ENCODE assay signal across 1 cellular context in the genomic region with DNA sequence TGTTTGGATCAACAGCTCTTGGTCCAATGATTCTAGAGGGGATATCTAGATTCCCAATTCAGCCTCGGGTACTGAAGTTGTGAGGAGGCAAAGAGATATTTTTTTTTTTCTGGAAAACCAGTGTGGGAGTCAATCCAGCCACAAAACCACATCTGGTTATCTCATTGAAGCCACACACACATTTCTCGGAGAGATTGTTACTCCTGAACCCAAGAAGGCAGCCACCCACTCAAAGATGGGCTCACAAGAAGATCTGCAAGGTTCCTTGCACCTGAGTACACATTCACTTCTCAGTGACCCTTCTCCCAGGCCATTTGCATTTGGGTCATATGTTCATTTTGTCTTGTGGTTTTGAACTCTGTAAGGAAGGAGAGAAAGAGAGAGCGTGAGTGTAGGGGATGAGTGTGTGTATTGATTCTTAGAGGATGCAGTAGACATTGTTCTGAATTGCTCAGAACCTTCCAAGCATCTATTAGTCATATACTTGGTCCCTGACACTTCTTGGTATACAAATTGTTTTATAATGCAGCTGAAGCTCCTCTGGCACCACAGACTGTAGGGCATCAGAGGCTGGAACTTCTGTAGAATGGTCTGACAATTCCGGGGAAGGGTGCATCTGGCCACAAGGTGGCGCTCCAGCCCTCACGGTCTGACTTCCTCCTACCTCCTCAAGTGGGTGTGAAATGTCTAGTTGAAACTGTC.
TF ChIP-seq lines count a peak whose summit lies in the region.

No MANE protein-coding gene starts in this region.

TF ChIP-seq in K562, 482 proteins besides CTCF, POLR2A, EP300 and RAD21 (continued from another document and continues in another):
- TF ChIP-seq ESRRA (IDR thresholded peaks at IDR 0.05; ENCODE audit: borderline replicate concordance, low read depth) (peak; percentile 88; the same call in 1 of the 2 replicates), SP2 (IDR thresholded peaks at IDR 0.05; ENCODE audit: extremely low read depth, low read depth, low read length, poor library complexity, severe bottlenecking) (no peak), BACH1 (tag; IDR thresholded peaks at IDR 0.05) (0 out of 2 replicates have a peak, but pooled peaks have one; percentile 26), RBM15 (IDR thresholded peaks at IDR 0.05; ENCODE audit: insufficient read depth, low read length) (no peak), ZNF778 (CRISPR knock-in tag; IDR thresholded peaks at IDR 0.05) (no peak), RBM17 (IDR thresholded peaks at IDR 0.05; ENCODE audit: borderline replicate concordance, low read depth, low read length) (no peak), ZNF311 (CRISPR knock-in tag; IDR thresholded peaks at IDR 0.05) (no peak), TSC22D4 (tag; IDR thresholded peaks at IDR 0.05) (no peak), ZNF24 (IDR thresholded peaks at IDR 0.05) (no peak), L3MBTL2 (IDR thresholded peaks at IDR 0.05) (0 out of 2 replicates have a peak, but pooled peaks have one; percentile 34), ZNF561 (CRISPR knock-in tag; conservative IDR thresholded peaks at IDR 0.05) (no peak), HDAC6 (IDR thresholded peaks at IDR 0.05; ENCODE audit: low read depth, low read length) (no peak), ZSCAN32 (CRISPR knock-in tag; IDR thresholded peaks at IDR 0.05) (no peak), CBX5 (IDR thresholded peaks at IDR 0.05; ENCODE audit: borderline replicate concordance, low read depth) (no peak), ZNF277 (CRISPR knock-in tag; IDR thresholded peaks at IDR 0.05; ENCODE audit: borderline replicate concordance) (no peak), MEF2A (IDR thresholded peaks at IDR 0.05; ENCODE audit: control insufficient read depth, low read depth, low read length) (peak; percentile 73; the same call in 1 of the 2 replicates), ZNF57 (CRISPR knock-in tag; IDR thresholded peaks at IDR 0.05) (no peak), HLTF (IDR thresholded peaks at IDR 0.05) (no peak), ZNF444 (CRISPR knock-in tag; IDR thresholded peaks at IDR 0.05) (no peak), ZNF408 (CRISPR knock-in tag; IDR thresholded peaks at IDR 0.05; ENCODE audit: low read depth) (no peak), CHD7 (IDR thresholded peaks at IDR 0.05; ENCODE audit: low read depth, low read length) (no peak), HBP1 (CRISPR knock-in tag; IDR thresholded peaks at IDR 0.05) (0 out of 2 replicates have a peak, but pooled peaks have one; percentile 30), JUN (IDR thresholded peaks at IDR 0.05; ENCODE audit: borderline replicate concordance, low read depth, low read length) (no peak; the same call in 1 of the 2 replicates), JUN (CRISPR knock-in tag; IDR thresholded peaks at IDR 0.05; ENCODE audit: borderline replicate concordance) (no peak), KLF10 (CRISPR knock-in tag; IDR thresholded peaks at IDR 0.05) (no peak), TCFL5 (CRISPR knock-in tag; conservative IDR thresholded peaks at IDR 0.05) (no peak), ZSCAN29 (IDR thresholded peaks at IDR 0.05) (no peak), ZNF124 (CRISPR knock-in tag; IDR thresholded peaks at IDR 0.05) (no peak)
- TF ChIP-seq, protein P1, sequence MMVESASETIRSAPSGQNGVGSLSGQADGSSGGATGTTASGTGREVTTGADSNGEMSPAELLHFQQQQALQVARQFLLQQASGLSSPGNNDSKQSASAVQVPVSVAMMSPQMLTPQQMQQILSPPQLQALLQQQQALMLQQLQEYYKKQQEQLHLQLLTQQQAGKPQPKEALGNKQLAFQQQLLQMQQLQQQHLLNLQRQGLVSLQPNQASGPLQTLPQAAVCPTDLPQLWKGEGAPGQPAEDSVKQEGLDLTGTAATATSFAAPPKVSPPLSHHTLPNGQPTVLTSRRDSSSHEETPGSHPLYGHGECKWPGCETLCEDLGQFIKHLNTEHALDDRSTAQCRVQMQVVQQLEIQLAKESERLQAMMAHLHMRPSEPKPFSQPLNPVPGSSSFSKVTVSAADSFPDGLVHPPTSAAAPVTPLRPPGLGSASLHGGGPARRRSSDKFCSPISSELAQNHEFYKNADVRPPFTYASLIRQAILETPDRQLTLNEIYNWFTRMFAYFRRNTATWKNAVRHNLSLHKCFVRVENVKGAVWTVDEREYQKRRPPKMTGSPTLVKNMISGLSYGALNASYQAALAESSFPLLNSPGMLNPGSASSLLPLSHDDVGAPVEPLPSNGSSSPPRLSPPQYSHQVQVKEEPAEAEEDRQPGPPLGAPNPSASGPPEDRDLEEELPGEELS (CRISPR knock-in tag; IDR thresholded peaks at IDR 0.05; ENCODE audit: borderline replicate concordance): no peak
- TF ChIP-seq, protein P2, sequence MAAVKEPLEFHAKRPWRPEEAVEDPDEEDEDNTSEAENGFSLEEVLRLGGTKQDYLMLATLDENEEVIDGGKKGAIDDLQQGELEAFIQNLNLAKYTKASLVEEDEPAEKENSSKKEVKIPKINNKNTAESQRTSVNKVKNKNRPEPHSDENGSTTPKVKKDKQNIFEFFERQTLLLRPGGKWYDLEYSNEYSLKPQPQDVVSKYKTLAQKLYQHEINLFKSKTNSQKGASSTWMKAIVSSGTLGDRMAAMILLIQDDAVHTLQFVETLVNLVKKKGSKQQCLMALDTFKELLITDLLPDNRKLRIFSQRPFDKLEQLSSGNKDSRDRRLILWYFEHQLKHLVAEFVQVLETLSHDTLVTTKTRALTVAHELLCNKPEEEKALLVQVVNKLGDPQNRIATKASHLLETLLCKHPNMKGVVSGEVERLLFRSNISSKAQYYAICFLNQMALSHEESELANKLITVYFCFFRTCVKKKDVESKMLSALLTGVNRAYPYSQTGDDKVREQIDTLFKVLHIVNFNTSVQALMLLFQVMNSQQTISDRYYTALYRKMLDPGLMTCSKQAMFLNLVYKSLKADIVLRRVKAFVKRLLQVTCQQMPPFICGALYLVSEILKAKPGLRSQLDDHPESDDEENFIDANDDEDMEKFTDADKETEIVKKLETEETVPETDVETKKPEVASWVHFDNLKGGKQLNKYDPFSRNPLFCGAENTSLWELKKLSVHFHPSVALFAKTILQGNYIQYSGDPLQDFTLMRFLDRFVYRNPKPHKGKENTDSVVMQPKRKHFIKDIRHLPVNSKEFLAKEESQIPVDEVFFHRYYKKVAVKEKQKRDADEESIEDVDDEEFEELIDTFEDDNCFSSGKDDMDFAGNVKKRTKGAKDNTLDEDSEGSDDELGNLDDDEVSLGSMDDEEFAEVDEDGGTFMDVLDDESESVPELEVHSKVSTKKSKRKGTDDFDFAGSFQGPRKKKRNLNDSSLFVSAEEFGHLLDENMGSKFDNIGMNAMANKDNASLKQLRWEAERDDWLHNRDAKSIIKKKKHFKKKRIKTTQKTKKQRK (IDR thresholded peaks at IDR 0.05; ENCODE audit: borderline replicate concordance, low read depth, low read length): no peak
- TF ChIP-seq, protein P3, sequence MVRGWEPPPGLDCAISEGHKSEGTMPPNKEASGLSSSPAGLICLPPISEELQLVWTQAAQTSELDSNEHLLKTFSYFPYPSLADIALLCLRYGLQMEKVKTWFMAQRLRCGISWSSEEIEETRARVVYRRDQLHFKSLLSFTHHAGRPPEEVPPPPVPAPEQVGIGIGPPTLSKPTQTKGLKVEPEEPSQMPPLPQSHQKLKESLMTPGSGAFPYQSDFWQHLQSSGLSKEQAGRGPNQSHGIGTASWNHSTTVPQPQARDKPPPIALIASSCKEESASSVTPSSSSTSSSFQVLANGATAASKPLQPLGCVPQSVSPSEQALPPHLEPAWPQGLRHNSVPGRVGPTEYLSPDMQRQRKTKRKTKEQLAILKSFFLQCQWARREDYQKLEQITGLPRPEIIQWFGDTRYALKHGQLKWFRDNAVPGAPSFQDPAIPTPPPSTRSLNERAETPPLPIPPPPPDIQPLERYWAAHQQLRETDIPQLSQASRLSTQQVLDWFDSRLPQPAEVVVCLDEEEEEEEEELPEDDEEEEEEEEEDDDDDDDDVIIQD (CRISPR knock-in tag; IDR thresholded peaks at IDR 0.05): no peak
- TF ChIP-seq, protein P4, sequence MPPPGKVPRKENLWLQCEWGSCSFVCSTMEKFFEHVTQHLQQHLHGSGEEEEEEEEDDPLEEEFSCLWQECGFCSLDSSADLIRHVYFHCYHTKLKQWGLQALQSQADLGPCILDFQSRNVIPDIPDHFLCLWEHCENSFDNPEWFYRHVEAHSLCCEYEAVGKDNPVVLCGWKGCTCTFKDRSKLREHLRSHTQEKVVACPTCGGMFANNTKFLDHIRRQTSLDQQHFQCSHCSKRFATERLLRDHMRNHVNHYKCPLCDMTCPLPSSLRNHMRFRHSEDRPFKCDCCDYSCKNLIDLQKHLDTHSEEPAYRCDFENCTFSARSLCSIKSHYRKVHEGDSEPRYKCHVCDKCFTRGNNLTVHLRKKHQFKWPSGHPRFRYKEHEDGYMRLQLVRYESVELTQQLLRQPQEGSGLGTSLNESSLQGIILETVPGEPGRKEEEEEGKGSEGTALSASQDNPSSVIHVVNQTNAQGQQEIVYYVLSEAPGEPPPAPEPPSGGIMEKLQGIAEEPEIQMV (tag; conservative IDR thresholded peaks at IDR 0.05; ENCODE audit: low read depth): no peak
